Comparison of ENCODE assay signal across 8 cellular contexts in the genomic region with DNA sequence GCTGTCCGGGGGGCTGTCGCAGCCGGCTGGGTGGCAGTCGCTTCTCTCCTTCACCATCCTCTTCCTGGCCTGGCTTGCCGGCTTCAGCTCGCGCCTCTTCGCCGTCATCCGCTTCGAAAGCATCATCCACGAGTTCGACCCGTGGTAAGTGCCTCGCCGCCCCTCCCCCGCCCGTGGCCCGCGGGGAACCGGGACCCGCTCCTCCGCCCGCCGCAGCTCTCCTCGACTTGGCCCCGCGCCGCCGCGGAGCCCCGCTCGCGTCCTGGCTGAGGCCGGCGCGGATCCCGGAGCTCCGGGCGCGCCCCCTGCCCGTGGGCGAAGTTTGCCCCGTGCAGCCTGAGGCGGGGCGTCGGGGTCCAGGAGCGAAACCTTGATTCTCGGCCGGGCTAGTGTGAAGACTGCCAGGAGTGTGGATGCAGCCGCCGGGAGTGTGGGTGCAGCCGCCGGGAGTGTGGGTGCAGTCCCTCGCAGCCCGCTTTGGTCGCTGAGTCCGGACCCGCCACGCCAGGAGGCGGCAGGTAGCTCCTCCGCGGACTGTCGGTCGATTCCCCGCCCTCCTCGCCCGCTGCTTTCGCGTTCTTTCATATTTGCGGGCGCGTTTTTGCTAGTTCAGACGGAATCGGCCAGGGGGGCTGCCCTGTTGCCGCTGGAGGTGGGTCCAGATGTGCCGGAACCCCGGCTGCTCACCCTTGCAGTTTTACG. TPM values are rescaled to one million over a fixed set of nuclear protein-coding genes. Genes with fewer than 3 reads are reported as not detected.
DNase-seq lines count a peak whose midpoint lies in the region; ATAC-seq, FAIRE-seq and TF ChIP-seq lines count a peak whose summit lies in the region.

No MANE protein-coding gene starts in this region.

- TF ChIP-seq CTCF in bronchial epithelial cell (IDR thresholded peaks at IDR 0.05; ENCODE audit: insufficient read depth, low read length, severe bottlenecking) = peak; percentile 24

- DNase-seq in AG20443 (ENCODE audit: low spot score) = peak; percentile 53
- DNase-seq in UCSD-AML1 (lab: John Stamatoyannopoulos, UW; ENCODE audit: unreplicated experiment) = peak; percentile 59
- DNase-seq in bronchial epithelial cell (ENCODE audit: low read depth) = peak; percentile 15
- DNase-seq in kidney tubule cell (ENCODE audit: low spot score) = peak; percentile 36
- DNase-seq in stimulated activated CD4-positive, alpha-beta T cell treated with anti-CD3 and anti-CD28 coated beads, Interleukin-1b, Interleukin-23, amount 100 ng/mL, for 4 hours (ENCODE audit: low read depth in 2 of 2) = peak; percentile 29 to 54
- DNase-seq in MV-4-11 (lab: John Stamatoyannopoulos, UW) = no peak

- ATAC-seq in GM19328 (IDR thresholded peaks at IDR 0.05; ENCODE audit: unreplicated experiment) (peak; percentile 0), HG03460 (IDR thresholded peaks at IDR 0.05; ENCODE audit: unreplicated experiment) (peak; percentile 5)

- FAIRE-seq in bronchial epithelial cell (lab: Jason Lieb, UNC) = no peak

- H3K36me3 ChIP-seq in bronchial epithelial cell (ENCODE audit: control insufficient read depth, insufficient read depth, low read length) = no peaks in the 10 kb centered on the region

- H3K4me3 ChIP-seq in bronchial epithelial cell (ENCODE audit: low read depth, low read length) = peak overlapping the region; percentile 64

- no peaks in the 10 kb centered on the region for H3K27me3 ChIP-seq in bronchial epithelial cell (ENCODE audit: control insufficient read depth, insufficient read depth, low read length)

RNA-seq across cellular contexts. Expression of a gene that starts 0.6 kb away (rescaled TPM):
- 205 and 343 TPM in 2 replicates for total RNA-seq in bronchial epithelial cell
